22 cellular contexts compared by ENCODE assay signal in the genomic region with DNA sequence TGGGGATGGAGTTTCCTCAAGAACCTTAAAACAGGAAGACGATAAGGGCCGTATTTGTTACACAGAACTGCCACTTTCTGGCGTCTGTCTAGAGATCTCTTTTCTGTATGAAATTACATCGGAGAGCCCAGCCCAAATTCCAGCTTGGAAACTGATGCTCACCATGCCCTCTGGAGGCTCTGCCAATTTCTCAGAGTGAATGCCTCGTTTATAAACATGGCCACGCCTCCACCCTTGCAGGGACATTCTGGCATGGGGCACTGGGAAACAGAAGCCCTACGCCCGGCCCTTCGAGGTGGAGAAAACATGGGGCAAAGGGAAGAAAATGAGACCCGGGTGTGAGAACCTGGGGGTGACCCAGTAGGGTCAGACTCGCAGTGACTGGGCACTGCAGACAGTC. TPM values are rescaled to one million over a fixed set of nuclear protein-coding genes. Genes with fewer than 3 reads are reported as not detected.
DNase-seq lines count a peak whose midpoint lies in the region; ATAC-seq and TF ChIP-seq lines count a peak whose summit lies in the region.
"Had no signal": no experiment of that assay in that cellular context is flagged by ENCODE, and none has a peak within 500 bp of the region (broad histone marks: within the 10 kb centered on the region; RNA-seq: fewer than 3 reads in every experiment).

No MANE protein-coding gene starts in this region.

- H3K79me2 ChIP-seq in GM23338 (replicated peaks; ENCODE audit: insufficient read depth) = no peaks in the 10 kb centered on the region

- no peak overlapping the region for H3K27ac Mint-ChIP-seq in GM23338
- H3K27ac Mint-ChIP-seq: activated T-cell treated with anti-CD3 and anti-CD28 coated beads, Interleukin-2, amount 50 U/mL, for 72 hours; CD4-positive, CD25-positive, alpha-beta regulatory T cell; memory B cell had no signal

- peaks cover 7% of the 10 kb centered on the region; the same call in 1 of the 3 replicates for H3K9me3 Mint-ChIP-seq in GM23338
- H3K9me3 Mint-ChIP-seq: memory B cell had no signal

- H3K4me3 Mint-ChIP-seq in GM23338 = no peak overlapping the region
- H3K4me3 Mint-ChIP-seq: activated T-cell treated with anti-CD3 and anti-CD28 coated beads, Interleukin-2, amount 50 U/mL, for 72 hours; CD4-positive, CD25-positive, alpha-beta regulatory T cell; memory B cell had no signal

- H2AFZ ChIP-seq in GM23338 = peak overlapping the region; percentile 23; the same call in 1 of the 2 replicates

- H3K36me3 ChIP-seq in GM23338 (ENCODE audit: insufficient read depth) = no peaks in the 10 kb centered on the region
- H3K36me3 ChIP-seq: Peyer's patch, upper lobe of left lung had no signal

- ATAC-seq in GM23338 (no peak), HG02588 (IDR thresholded peaks at IDR 0.05; ENCODE audit: unreplicated experiment) (no peak)
- ATAC-seq: activated T-cell treated with anti-CD3 and anti-CD28 coated beads, Interleukin-2, amount 50 U/mL, for 72 hours; body of pancreas; left colon had no signal

- H3K4me3 ChIP-seq in GM23338 = no peak overlapping the region
- H3K4me3 ChIP-seq: body of pancreas, Peyer's patch, upper lobe of left lung had no signal

- H3K27me3 Mint-ChIP-seq in GM23338 (ENCODE audit: insufficient read depth, low read depth, poor library complexity) = peaks cover 6% of the 10 kb centered on the region

- H4K20me1 ChIP-seq in GM23338 (replicated peaks; ENCODE audit: insufficient read depth) = no peaks in the 10 kb centered on the region

- H3K4me2 ChIP-seq in GM23338 = no peak overlapping the region

- TF ChIP-seq CTCF in GM23338 (conservative IDR thresholded peaks at IDR 0.05; ENCODE audit: low read depth in 2 of 2) = no peak

- no peak for DNase-seq in GM23338 (ENCODE audit: low spot score)
- DNase-seq in cerebellar cortex (ENCODE audit: low spot score) = peak; percentile 64
- DNase-seq in middle frontal gyrus (ENCODE audit: extremely low spot score, low spot score) = peak; percentile 31
- peak in 27 of 49 donors; percentile 2 to 51 (median 20) for DNase-seq in substantia nigra (lab: John Stamatoyannopoulos, UW)
- no peak for DNase-seq in NCI-H146 (lab: John Stamatoyannopoulos, UW)
- DNase-seq in effector CD4-positive, alpha-beta T cell = no peak
- DNase-seq: activated naive CD4-positive, alpha-beta T cell treated with Interleukin-2 at 50 U/mL for 16 hours; activated T-cell treated with anti-CD3 and anti-CD28 coated beads, Interleukin-2, amount 50 U/mL, for 72 hours; body of pancreas; CD4-positive, CD25-positive, alpha-beta regulatory T cell; left colon; NCI-H1092 treated with DMSO at 0.1 percent for 48 hours; NCI-H2029; NCI-H526; SHP77 treated with DMSO at 0.1 percent for 48 hours; small intestine; stimulated activated CD4-positive, alpha-beta T cell treated with anti-CD3 and anti-CD28 coated beads, Interleukin-1b, Interleukin-23, amount 100 ng/mL, for 48 hours; T1000 had no signal

- no peaks in the 10 kb centered on the region for H3K27me3 ChIP-seq in GM23338 (ENCODE audit: insufficient read depth)
- H3K27me3 ChIP-seq: body of pancreas, Peyer's patch, upper lobe of left lung had no signal

- H3K27ac ChIP-seq in GM23338 (ENCODE audit: low read depth) (no peak overlapping the region), substantia nigra (ENCODE audit: low read depth, low read length, poor library complexity, severe bottlenecking) (no peak overlapping the region)
- H3K27ac ChIP-seq: body of pancreas, Peyer's patch, upper lobe of left lung had no signal

- 0 out of 3 replicates have a peak, but pooled peaks cover 3% of the 10 kb centered on the region for H3K36me3 Mint-ChIP-seq in GM23338 (ENCODE audit: low read depth)
- H3K36me3 Mint-ChIP-seq: CD4-positive, CD25-positive, alpha-beta regulatory T cell had no signal

- H3F3A ChIP-seq in GM23338 (replicated peaks; ENCODE audit: low read depth) = no peaks in the 10 kb centered on the region

- peaks cover 28% of the 10 kb centered on the region for H3K4me1 Mint-ChIP-seq in GM23338

- H3K9me2 ChIP-seq in GM23338 (ENCODE audit: insufficient read depth) = 0 out of 2 replicates have a peak, but pooled peaks cover 4% of the 10 kb centered on the region

- H3K4me1 ChIP-seq in GM23338 (ENCODE audit: insufficient read depth) = no peaks in the 10 kb centered on the region
- H3K4me1 ChIP-seq: body of pancreas, Peyer's patch, upper lobe of left lung had no signal

TF ChIP-seq in GM23338, 12 proteins besides CTCF, POLR2A, EP300 and RAD21:
- TF ChIP-seq ZNF114 (CRISPR knock-in tag; IDR thresholded peaks at IDR 0.05) (no peak), NANOG (IDR thresholded peaks at IDR 0.05; ENCODE audit: borderline replicate concordance) (no peak), EZH2 (IDR thresholded peaks at IDR 0.05; ENCODE audit: low read depth, unreplicated experiment) (no peak), ETS1 (IDR thresholded peaks at IDR 0.05) (no peak), STAT1 (IDR thresholded peaks at IDR 0.05; ENCODE audit: unreplicated experiment) (no peak), POLR2AphosphoS5 (IDR thresholded peaks at IDR 0.05; ENCODE audit: low read depth) (no peak), JUNB (IDR thresholded peaks at IDR 0.05; ENCODE audit: unreplicated experiment) (no peak)

RNA-seq across cellular contexts. Expression of gene SEC13, which starts 53.4 kb away (rescaled TPM):
- total RNA-seq in GM23338 (2014; rRNA removed; shearing (Covaris generic)) = 108 and 132 TPM in 2 replicates
- 106 and 109 TPM in 2 replicates for polyA plus RNA-seq in GM23338 (2016; fragmentation: Nextera tagmentation; extraction: Ambion mirVana)

Comparison
In these comparisons a context has a peak if more than half of its experiments do, and no peak if none do; other contexts are left out.
1. DNase-seq: peak in cerebellar cortex (single experiment), middle frontal gyrus (single experiment) and substantia nigra (27 of 49); none in GM23338 (single experiment), NCI-H146 (single experiment) and effector CD4-positive, alpha-beta T cell (single experiment).